ENCODE assay signal across 17 cellular contexts in genomic region chr19:18718846-18719458, GRCh38.
"Had no signal": no experiment of that assay in that cellular context is flagged by ENCODE, and none has a peak within 500 bp of the region (broad histone marks: within the 10 kb centered on the region; RNA-seq: fewer than 3 reads in every experiment).

No MANE protein-coding gene starts in this region.

- H3K4me1 ChIP-seq: esophagus squamous epithelium, neural progenitor cell had no signal

- H3K9me3 ChIP-seq: esophagus squamous epithelium, ovary had no signal

- H3K27me3 ChIP-seq: esophagus squamous epithelium, hepatocyte, neural progenitor cell, ovary had no signal

- H3K27ac Mint-ChIP-seq: activated CD8-positive, alpha-beta T cell treated with anti-CD3 and anti-CD28 coated beads, Interleukin-2, amount 10 ng/mL, durations not matched to agents 7 days and 5 days; activated naive CD4-positive, alpha-beta T cell treated with anti-CD3 and anti-CD28 coated beads, Interleukin-2, amount 10 ng/mL, durations not matched to agents 7 days and 5 days; activated naive CD8-positive, alpha-beta T cell treated with anti-CD3 and anti-CD28 coated beads, Interleukin-2, amount 50 U/mL, for 24 hours; T-cell had no signal

- H3K27me3 Mint-ChIP-seq: activated naive CD4-positive, alpha-beta T cell treated with anti-CD3 and anti-CD28 coated beads, Interleukin-2, amount 10 ng/mL, durations not matched to agents 7 days and 5 days; activated naive CD8-positive, alpha-beta T cell treated with anti-CD3 and anti-CD28 coated beads, Interleukin-2, amount 50 U/mL, for 24 hours; T-cell had no signal

- H3K4me3 Mint-ChIP-seq: activated CD8-positive, alpha-beta T cell treated with anti-CD3 and anti-CD28 coated beads, Interleukin-2, amount 10 ng/mL, durations not matched to agents 7 days and 5 days; activated naive CD4-positive, alpha-beta T cell treated with anti-CD3 and anti-CD28 coated beads, Interleukin-2, amount 10 ng/mL, durations not matched to agents 7 days and 5 days; activated naive CD8-positive, alpha-beta T cell treated with anti-CD3 and anti-CD28 coated beads, Interleukin-2, amount 50 U/mL, for 24 hours; activated T-cell treated with anti-CD3 and anti-CD28 coated beads, Interleukin-2, amount 50 U/mL, for 4 hours; T-cell had no signal

- ATAC-seq: activated CD8-positive, alpha-beta T cell treated with anti-CD3 and anti-CD28 coated beads, Interleukin-2, amount 10 ng/mL, durations not matched to agents 7 days and 5 days; activated naive CD8-positive, alpha-beta T cell treated with anti-CD3 and anti-CD28 coated beads, Interleukin-2, amount 50 U/mL, for 24 hours; activated T-cell treated with anti-CD3 and anti-CD28 coated beads, Interleukin-2, amount 50 U/mL, for 4 hours; T-cell had no signal

- DNase-seq: activated CD4-positive, alpha-beta T cell treated with anti-CD3 and anti-CD28 coated beads for 48 hours; activated CD4-positive, CD25-positive, alpha-beta regulatory T cell; activated CD8-positive, alpha-beta T cell treated with anti-CD3 and anti-CD28 coated beads, Interleukin-2, amount 10 ng/mL, durations not matched to agents 7 days and 5 days; activated effector memory CD4-positive, alpha-beta T cell treated with Interleukin-2 at 50 U/mL for 16 hours; activated naive CD4-positive, alpha-beta T cell treated with anti-CD3 and anti-CD28 coated beads, Interleukin-2, amount 10 ng/mL, durations not matched to agents 7 days and 5 days; activated naive CD8-positive, alpha-beta T cell treated with anti-CD3 and anti-CD28 coated beads, Interleukin-2, amount 50 U/mL, for 24 hours; activated T-cell treated with anti-CD3 and anti-CD28 coated beads, Interleukin-2, amount 50 U/mL, for 4 hours; aorta; effector CD8-positive, alpha-beta T cell; esophagus squamous epithelium; ovary; stimulated activated CD4-positive, alpha-beta T cell treated with anti-CD3 and anti-CD28 coated beads, Interleukin-4, amount 100 ng/mL, for 1 hour; T-cell; T-helper 9 cell had no signal

- H3K36me3 ChIP-seq: esophagus squamous epithelium, neural progenitor cell, ovary had no signal

- H3K36me3 Mint-ChIP-seq: activated naive CD4-positive, alpha-beta T cell treated with anti-CD3 and anti-CD28 coated beads, Interleukin-2, amount 10 ng/mL, durations not matched to agents 7 days and 5 days had no signal

- H3K9me3 Mint-ChIP-seq: activated naive CD4-positive, alpha-beta T cell treated with anti-CD3 and anti-CD28 coated beads, Interleukin-2, amount 10 ng/mL, durations not matched to agents 7 days and 5 days; activated naive CD8-positive, alpha-beta T cell treated with anti-CD3 and anti-CD28 coated beads, Interleukin-2, amount 50 U/mL, for 24 hours; activated T-cell treated with anti-CD3 and anti-CD28 coated beads, Interleukin-2, amount 50 U/mL, for 4 hours; neural progenitor cell; T-cell had no signal

- H3K27ac ChIP-seq: esophagus squamous epithelium, hepatocyte, neural progenitor cell, ovary had no signal

- H3K4me3 ChIP-seq: esophagus squamous epithelium, hepatocyte, neural progenitor cell, ovary, smooth muscle cell had no signal
